1 cellular context compared by ENCODE assay signal in genomic region chr10:35439172-35439571, GRCh38.
TF ChIP-seq lines count a peak whose summit lies in the region.

No MANE protein-coding gene starts in this region.

TF ChIP-seq in K562, 482 proteins besides CTCF, POLR2A, EP300 and RAD21 (continued from another document):
- TF ChIP-seq CEBPZ (IDR thresholded peaks at IDR 0.05; ENCODE audit: borderline replicate concordance, low read depth, low read length) = no peak
TF ChIP-seq in K562: peak in this region for 7.
